28 cellular contexts compared by ENCODE assay signal in the genomic region with DNA sequence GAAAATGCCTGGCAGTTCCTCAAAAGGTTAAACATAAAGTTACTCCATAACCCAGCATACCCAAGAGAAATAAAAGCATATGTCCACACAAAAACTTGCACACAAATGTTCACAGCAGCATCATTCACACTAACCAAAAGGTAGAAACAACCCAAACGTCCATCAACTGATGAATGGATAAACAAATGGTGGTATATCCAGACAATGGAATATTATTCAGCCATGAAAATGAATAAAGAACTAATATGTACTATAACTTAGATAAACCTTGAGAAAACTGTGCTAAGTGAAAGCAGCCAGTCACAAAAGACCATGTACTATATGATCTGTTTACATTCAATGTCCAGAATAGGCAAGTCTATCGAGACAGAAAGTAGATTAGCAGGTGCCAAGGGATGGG.
"Had no signal": no experiment of that assay in that cellular context is flagged by ENCODE, and none has a peak within 500 bp of the region (broad histone marks: within the 10 kb centered on the region; RNA-seq: fewer than 3 reads in every experiment).

No MANE protein-coding gene starts in this region.

- H3K27me3 ChIP-seq: pancreas, right atrium auricular region, right lobe of liver, testis, upper lobe of right lung, uterus had no signal

- H3K27ac ChIP-seq: neutrophil, pancreas, prostate gland, right atrium auricular region, right lobe of liver, sigmoid colon, spleen, suprapubic skin, testis, tibial artery, transverse colon, upper lobe of right lung, uterus had no signal

- H3K4me3 ChIP-seq: pancreas, prostate gland, right atrium auricular region, right lobe of liver, sigmoid colon, smooth muscle cell, spleen, suprapubic skin, testis, tibial artery, transverse colon, upper lobe of right lung, uterus had no signal

- H3K36me3 ChIP-seq: neutrophil, pancreas, prostate gland, right atrium auricular region, right lobe of liver, sigmoid colon, spleen, suprapubic skin, tibial artery, transverse colon, upper lobe of right lung, uterus had no signal

- H3K9me3 ChIP-seq: neutrophil, prostate gland, testis had no signal

- DNase-seq: naive thymus-derived CD8-positive, alpha-beta T cell; nephron progenitor cell; nucleus accumbens; pancreas; retina; sigmoid colon; spleen; stimulated activated CD4-positive, alpha-beta T cell treated with anti-CD3 and anti-CD28 coated beads, Interleukin-12 subunit alpha, Interleukin-12 subunit beta, amount 100 ng/mL, for 4 hours; stimulated activated CD4-positive, alpha-beta T cell treated with anti-CD3 and anti-CD28 coated beads, Interleukin-1b, Interleukin-23, amount 100 ng/mL, for 48 hours; stimulated activated CD4-positive, alpha-beta T cell treated with anti-CD3 and anti-CD28 coated beads, Interleukin-4, amount 100 ng/mL, for 1 hour; stimulated activated CD4-positive, alpha-beta T cell treated with anti-CD3 and anti-CD28 coated beads, Interleukin-4, amount 100 ng/mL, for 4 hours; stimulated activated CD8-positive, alpha-beta memory T cell treated with anti-CD3 and anti-CD28 coated beads, Interleukin-4, amount 100 ng/mL, for 48 hours; stimulated activated naive CD4-positive, alpha-beta T cell; stimulated activated naive CD8-positive, alpha-beta T cell treated with anti-CD3 and anti-CD28 coated beads, Interleukin-15, amount 100 ng/mL, for 72 hours; stimulated activated naive CD8-positive, alpha-beta T cell treated with anti-CD3 and anti-CD28 coated beads, Interleukin-15, Interleukin-2, amounts not matched to agents 100 U/mL and 50 U/mL, for 24 hours; substantia nigra; testis; tibial artery; transverse colon; upper lobe of right lung; uterus had no signal

- H3K4me1 ChIP-seq: pancreas, prostate gland, right atrium auricular region, right lobe of liver, sigmoid colon, spleen, suprapubic skin, testis, tibial artery, transverse colon, upper lobe of right lung, uterus had no signal

- ATAC-seq: naive thymus-derived CD8-positive, alpha-beta T cell; natural killer cell treated with Interleukin-12 subunit alpha and Interleukin-12 subunit beta and Interleukin-15 and Interleukin-18, amount 100 ng/mL, for 72 hours; pancreas; right lobe of liver; stimulated activated naive CD8-positive, alpha-beta T cell treated with anti-CD3 and anti-CD28 coated beads, Interleukin-15, amount 100 ng/mL, for 72 hours; stimulated activated naive CD8-positive, alpha-beta T cell treated with anti-CD3 and anti-CD28 coated beads, Interleukin-15, Interleukin-2, amounts not matched to agents 100 U/mL and 50 U/mL, for 24 hours; upper lobe of right lung had no signal
